In the genomic region with DNA sequence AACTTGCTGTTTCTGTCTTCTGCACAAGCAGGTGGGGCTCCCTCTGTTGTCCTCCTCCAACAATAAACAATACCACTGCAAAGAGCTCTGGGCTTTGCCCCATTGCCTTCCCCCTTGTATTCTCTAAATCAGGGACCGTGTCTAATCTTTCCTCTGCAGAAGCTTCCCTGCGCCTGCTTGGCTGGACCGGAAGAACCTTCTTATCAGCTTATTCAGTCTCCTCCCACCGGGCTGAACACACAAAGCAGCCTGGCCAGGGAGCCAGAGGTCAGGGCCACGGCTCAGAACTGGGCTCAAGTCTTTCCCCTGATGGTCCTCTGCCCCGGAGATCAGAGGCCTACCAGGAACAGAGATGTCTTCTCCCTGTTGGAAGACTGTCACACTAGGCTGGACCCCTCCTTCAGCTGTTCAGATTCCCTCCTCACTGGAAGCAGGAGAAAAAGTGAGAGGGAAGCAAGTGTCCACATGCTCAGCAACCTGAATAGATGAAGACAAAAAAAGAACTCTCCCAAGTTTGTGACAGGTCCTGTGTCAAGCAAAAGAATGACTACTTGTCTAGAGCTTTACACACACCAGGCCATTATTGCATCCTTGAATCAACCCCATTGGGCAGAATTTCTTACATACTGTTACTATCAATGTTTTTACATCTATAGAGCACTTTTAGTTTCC, we compare ENCODE assay signal across 8 cellular contexts.
DNase-seq lines count a peak whose midpoint lies in the region; ATAC-seq and TF ChIP-seq lines count a peak whose summit lies in the region.

No MANE protein-coding gene starts in this region.

- H3K27ac Mint-ChIP-seq in activated CD4-positive, alpha-beta T cell treated with anti-CD3 and anti-CD28 coated beads for 36 hours, result peak overlapping the region; percentile 63
- H3K27ac Mint-ChIP-seq in activated naive CD8-positive, alpha-beta T cell treated with anti-CD3 and anti-CD28 coated beads, Interleukin-2, amount 50 U/mL, for 24 hours, result peak overlapping the region; percentile 52

- TF ChIP-seq POLR2A in thyroid gland (IDR thresholded peaks at IDR 0.05), result no peak

- H3K27ac ChIP-seq in HUES64 (ENCODE audit: low read depth, low read length) (0 out of 2 replicates have a peak overlapping the region, but pooled peaks have one; percentile 22), thyroid gland (peak overlapping the region in 2 of 3 donors; percentile 39 to 57)

- 50% methylated on average over 6 of the region's 6 CpGs for WGBS in HUES64
- whole genome bisulfite sequencing in thyroid gland, 2 donors, result 13 to 26% methylated on average over 6 of the region's 6 CpGs

- DNase-seq in activated CD4-positive, alpha-beta T cell treated with anti-CD3 and anti-CD28 coated beads for 36 hours, result peak; percentile 14
- DNase-seq in activated CD4-positive, alpha-beta T cell treated with anti-CD3 and anti-CD28 coated beads, Interleukin-2, amount 50 U/mL, for 48 hours, result no peak
- no peak for DNase-seq in activated naive CD8-positive, alpha-beta T cell treated with anti-CD3 and anti-CD28 coated beads, Interleukin-2, amount 50 U/mL, for 24 hours
- DNase-seq in left colon, result peak; percentile 69 to 70
- peak; percentile 50 to 60 for DNase-seq in thyroid gland
- no peak for DNase-seq in NCI-H1092 (lab: John Stamatoyannopoulos, UW)
- no peak for DNase-seq in stimulated activated CD4-positive, alpha-beta T cell treated with anti-CD3 and anti-CD28 coated beads, Interleukin-15, amount 100 ng/mL, for 24 hours

- peaks cover 45% of the 10 kb centered on the region for H3K4me1 Mint-ChIP-seq in activated CD4-positive, alpha-beta T cell treated with anti-CD3 and anti-CD28 coated beads for 36 hours
- peaks cover 62% of the 10 kb centered on the region for H3K4me1 Mint-ChIP-seq in activated naive CD8-positive, alpha-beta T cell treated with anti-CD3 and anti-CD28 coated beads, Interleukin-2, amount 50 U/mL, for 24 hours

- H3K36me3 Mint-ChIP-seq in activated CD4-positive, alpha-beta T cell treated with anti-CD3 and anti-CD28 coated beads for 36 hours (ENCODE audit: low read depth), result peaks cover 6% of the 10 kb centered on the region
- H3K36me3 Mint-ChIP-seq in activated naive CD8-positive, alpha-beta T cell treated with anti-CD3 and anti-CD28 coated beads, Interleukin-2, amount 50 U/mL, for 24 hours (ENCODE audit: low read depth), result no peaks in the 10 kb centered on the region

- H3K27me3 ChIP-seq in HUES64 (ENCODE audit: insufficient read depth, low read length) (no peaks in the 10 kb centered on the region), thyroid gland (no peaks in the 10 kb centered on the region)

- POLR2A ChIA-PET in activated CD4-positive, alpha-beta T cell treated with anti-CD3 and anti-CD28 coated beads for 36 hours (lab: Charles Lee), result interaction anchor here (0.6 to 1.9 kb wide), 4 partner anchors 16 to 108 kb away, joined by 4 to 12 read pairs (median 9); a partner anchor contains a TSS

- no peaks in the 10 kb centered on the region for H3K9me3 Mint-ChIP-seq in activated CD4-positive, alpha-beta T cell treated with anti-CD3 and anti-CD28 coated beads for 36 hours (ENCODE audit: low read depth)
- no peaks in the 10 kb centered on the region for H3K9me3 Mint-ChIP-seq in activated naive CD8-positive, alpha-beta T cell treated with anti-CD3 and anti-CD28 coated beads, Interleukin-2, amount 50 U/mL, for 24 hours

- intact Hi-C loops in activated CD4-positive, alpha-beta T cell treated with anti-CD3 and anti-CD28 coated beads for 36 hours (cut with DNase I, micrococcal nuclease), result loop anchor here (1.0 to 5.0 kb wide), 7 partner anchors 30 to 149 kb away; a partner anchor contains a TSS
- intact Hi-C loops in left colon (cut with DNase I, micrococcal nuclease) (no loop called here), thyroid gland (cut with DNase I) (no loop called here)

- H3K27me3 Mint-ChIP-seq in activated CD4-positive, alpha-beta T cell treated with anti-CD3 and anti-CD28 coated beads for 36 hours, result no peaks in the 10 kb centered on the region
- H3K27me3 Mint-ChIP-seq in activated naive CD8-positive, alpha-beta T cell treated with anti-CD3 and anti-CD28 coated beads, Interleukin-2, amount 50 U/mL, for 24 hours, result no peaks in the 10 kb centered on the region

- H3K4me3 ChIP-seq in HUES64 (ENCODE audit: low read length) (no peak overlapping the region), thyroid gland (replicated peaks in 1 of 3) (no peak overlapping the region)

- H3K4me3 Mint-ChIP-seq in activated CD4-positive, alpha-beta T cell treated with anti-CD3 and anti-CD28 coated beads for 36 hours, result peak overlapping the region; percentile 20
- H3K4me3 Mint-ChIP-seq in activated naive CD8-positive, alpha-beta T cell treated with anti-CD3 and anti-CD28 coated beads, Interleukin-2, amount 50 U/mL, for 24 hours, result no peak overlapping the region

- H3K9ac ChIP-seq in HUES64 (ENCODE audit: low read depth, low read length), result no peak overlapping the region

- H3K9me3 ChIP-seq in HUES64 (ENCODE audit: insufficient read depth, low read depth, low read length) (no peaks in the 10 kb centered on the region), thyroid gland (no peaks in the 10 kb centered on the region)

- H3K4me1 ChIP-seq in HUES64 (ENCODE audit: insufficient read depth, low read length) (peaks cover 16% of the 10 kb centered on the region; the same call in 1 of the 2 replicates), thyroid gland (peaks cover 10 to 22% of the 10 kb centered on the region in 2 donors)

- CTCF ChIA-PET in activated CD4-positive, alpha-beta T cell treated with anti-CD3 and anti-CD28 coated beads for 36 hours (lab: Charles Lee), result interaction anchor here (0.6 kb wide), 1 partner anchor 15 kb away, joined by 3 read pairs; no protein-coding TSS in a partner anchor

- no peak for TF ChIP-seq CTCF in thyroid gland (IDR thresholded peaks at IDR 0.05)

- H3K36me3 ChIP-seq in HUES64 (ENCODE audit: insufficient read depth, low read length) (no peaks in the 10 kb centered on the region), thyroid gland (no peaks in the 10 kb centered on the region)

- ATAC-seq in activated CD4-positive, alpha-beta T cell treated with anti-CD3 and anti-CD28 coated beads for 36 hours, result no peak
- no peak for ATAC-seq in activated naive CD8-positive, alpha-beta T cell treated with anti-CD3 and anti-CD28 coated beads, Interleukin-2, amount 50 U/mL, for 24 hours
- ATAC-seq in left colon, result peak; percentile 99

Comparison
In these comparisons a context has a peak if more than half of its experiments do, and no peak if none do; other contexts are left out.
1. DNase-seq: peak in activated CD4-positive, alpha-beta T cell treated with anti-CD3 and anti-CD28 coated beads for 36 hours (single experiment), left colon (2 of 2) and thyroid gland (2 of 2); none in activated CD4-positive, alpha-beta T cell treated with anti-CD3 and anti-CD28 coated beads, Interleukin-2, amount 50 U/mL, for 48 hours (0 of 2), activated naive CD8-positive, alpha-beta T cell treated with anti-CD3 and anti-CD28 coated beads, Interleukin-2, amount 50 U/mL, for 24 hours (single experiment), NCI-H1092 (single experiment) and stimulated activated CD4-positive, alpha-beta T cell treated with anti-CD3 and anti-CD28 coated beads, Interleukin-15, amount 100 ng/mL, for 24 hours (single experiment).
2. intact Hi-C loops: an anchor here in activated CD4-positive, alpha-beta T cell treated with anti-CD3 and anti-CD28 coated beads for 36 hours (1.0 to 5.0 kb wide); none called in left colon and thyroid gland.